Comparison of ENCODE assay signal across 10 cellular contexts in genomic region chr3:114384558-114384903, GRCh38.
DNase-seq lines count a peak whose midpoint lies in the region; ATAC-seq and TF ChIP-seq lines count a peak whose summit lies in the region.
"Had no signal": no experiment of that assay in that cellular context is flagged by ENCODE, and none has a peak within 500 bp of the region (broad histone marks: within the 10 kb centered on the region; RNA-seq: fewer than 3 reads in every experiment).

No MANE protein-coding gene starts in this region.

- peak; percentile 3 for ATAC-seq in HG02678 (IDR thresholded peaks at IDR 0.05; ENCODE audit: unreplicated experiment)
- ATAC-seq in activated T-helper 17 cell treated with anti-CD3 and anti-CD28 coated beads, Interleukin-2, amount 50 U/mL, for 72 hours (replicated peaks): peak; percentile 3

- H3K36me3 ChIP-seq in left ventricle myocardium inferior: peaks cover 26% of the 10 kb centered on the region
- peaks cover 0 to 30% (median 25%) of the 10 kb centered on the region in 4 donors for H3K36me3 ChIP-seq in stomach

- DNase-seq in left ventricle myocardium inferior: no peak
- no peak for DNase-seq in stomach
- no peak for DNase-seq in NCI-H82 (lab: John Stamatoyannopoulos, UW)
- no peak for DNase-seq in activated T-helper 1 cell treated with anti-CD3 and anti-CD28 coated beads, Interleukin-12 subunit alpha, Interleukin-12 subunit beta, Interleukin-2, Interleukin-4 antibody, amounts not matched to agents 30 ng/mL and 10 ng/mL and 1 ng/mL, durations not matched to agents 14 hours and 24 hours and 36 hours (ENCODE audit: low spot score)
- DNase-seq in medulla oblongata (ENCODE audit: extremely low spot score): no peak

- H3K4me3 ChIP-seq in left ventricle myocardium inferior: peak overlapping the region; percentile 60
- H3K4me3 ChIP-seq in stomach: peak overlapping the region; percentile 35 to 53 (median 38)
- H3K4me3 ChIP-seq: GM12878 had no signal

- H3K4me1 Mint-ChIP-seq in activated T-helper 17 cell treated with anti-CD3 and anti-CD28 coated beads, Interleukin-2, amount 50 U/mL, for 72 hours: peaks cover 11% of the 10 kb centered on the region
- H3K4me1 Mint-ChIP-seq in activated T-helper 1 cell treated with anti-CD3 and anti-CD28 coated beads, Interleukin-12 subunit alpha, Interleukin-12 subunit beta, Interleukin-2, Interleukin-4 antibody, amounts not matched to agents 30 ng/mL and 10 ng/mL and 1 ng/mL, durations not matched to agents 14 hours and 24 hours and 36 hours (ENCODE audit: low read depth): peaks cover 11% of the 10 kb centered on the region

- H3K27ac ChIP-seq in left ventricle myocardium inferior (replicated peaks) (peak overlapping the region; percentile 83), stomach (peak overlapping the region; percentile 21 to 84 (median 80))
- H3K27ac ChIP-seq: foreskin keratinocyte had no signal

- peaks cover 18% of the 10 kb centered on the region for H3K36me3 Mint-ChIP-seq in activated T-helper 17 cell treated with anti-CD3 and anti-CD28 coated beads, Interleukin-2, amount 50 U/mL, for 72 hours (ENCODE audit: low read depth)
- no peaks in the 10 kb centered on the region for H3K36me3 Mint-ChIP-seq in activated T-helper 1 cell treated with anti-CD3 and anti-CD28 coated beads, Interleukin-12 subunit alpha, Interleukin-12 subunit beta, Interleukin-2, Interleukin-4 antibody, amounts not matched to agents 30 ng/mL and 10 ng/mL and 1 ng/mL, durations not matched to agents 14 hours and 24 hours and 36 hours (ENCODE audit: low read depth)

- TF ChIP-seq CTCF in left ventricle myocardium inferior (IDR thresholded peaks at IDR 0.05; ENCODE audit: borderline replicate concordance) (no peak), stomach (IDR thresholded peaks at IDR 0.05) (no peak)

- H3K9me3 ChIP-seq in left ventricle myocardium inferior (replicated peaks): no peaks in the 10 kb centered on the region
- no peaks in the 10 kb centered on the region for H3K9me3 ChIP-seq in stomach

- WGBS in stomach, 5 donors: 46 to 62% (median 55%) methylated on average over 4 of the region's 4 CpGs

- H3K27ac Mint-ChIP-seq in activated T-helper 17 cell treated with anti-CD3 and anti-CD28 coated beads, Interleukin-2, amount 50 U/mL, for 72 hours: no peak overlapping the region
- no peak overlapping the region for H3K27ac Mint-ChIP-seq in activated T-helper 1 cell treated with anti-CD3 and anti-CD28 coated beads, Interleukin-12 subunit alpha, Interleukin-12 subunit beta, Interleukin-2, Interleukin-4 antibody, amounts not matched to agents 30 ng/mL and 10 ng/mL and 1 ng/mL, durations not matched to agents 14 hours and 24 hours and 36 hours

- H3K4me1 ChIP-seq in left ventricle myocardium inferior (peaks cover 53% of the 10 kb centered on the region), stomach (peaks cover 6 to 30% (median 17%) of the 10 kb centered on the region in 4 donors)

- H3K27me3 ChIP-seq in left ventricle myocardium inferior (ENCODE audit: low read depth) (no peaks in the 10 kb centered on the region), stomach (no peaks in the 10 kb centered on the region)
- H3K27me3 ChIP-seq: foreskin keratinocyte had no signal

- H3K4me3 Mint-ChIP-seq in activated T-helper 17 cell treated with anti-CD3 and anti-CD28 coated beads, Interleukin-2, amount 50 U/mL, for 72 hours: no peak overlapping the region
- no peak overlapping the region for H3K4me3 Mint-ChIP-seq in activated T-helper 1 cell treated with anti-CD3 and anti-CD28 coated beads, Interleukin-12 subunit alpha, Interleukin-12 subunit beta, Interleukin-2, Interleukin-4 antibody, amounts not matched to agents 30 ng/mL and 10 ng/mL and 1 ng/mL, durations not matched to agents 14 hours and 24 hours and 36 hours

- no peaks in the 10 kb centered on the region for H3K27me3 Mint-ChIP-seq in activated T-helper 17 cell treated with anti-CD3 and anti-CD28 coated beads, Interleukin-2, amount 50 U/mL, for 72 hours
- H3K27me3 Mint-ChIP-seq in activated T-helper 1 cell treated with anti-CD3 and anti-CD28 coated beads, Interleukin-12 subunit alpha, Interleukin-12 subunit beta, Interleukin-2, Interleukin-4 antibody, amounts not matched to agents 30 ng/mL and 10 ng/mL and 1 ng/mL, durations not matched to agents 14 hours and 24 hours and 36 hours (ENCODE audit: insufficient read depth): peaks cover 3% of the 10 kb centered on the region
- H3K27me3 Mint-ChIP-seq: stimulated activated naive CD8-positive, alpha-beta T cell treated with anti-CD3 and anti-CD28 coated beads, Interleukin-15, amount 100 ng/mL, for 72 hours had no signal

- intact Hi-C loops in left ventricle myocardium inferior (cut with micrococcal nuclease): loop anchor here (10.0 kb wide), 1 partner anchor 440 kb away; no protein-coding TSS in a partner anchor
- intact Hi-C loops in stomach (cut with DNase I; ENCODE audit: low total_unique reads): loop anchor here (10.0 kb wide), 1 partner anchor 780 kb away; no protein-coding TSS in a partner anchor
- intact Hi-C loops in activated T-helper 1 cell treated with anti-CD3 and anti-CD28 coated beads, Interleukin-12 subunit alpha, Interleukin-12 subunit beta, Interleukin-2, Interleukin-4 antibody, amounts not matched to agents 30 ng/mL and 10 ng/mL and 1 ng/mL, durations not matched to agents 14 hours and 24 hours and 36 hours (cut with micrococcal nuclease): loop anchor here (1.0 kb wide), 1 partner anchor 34 kb away; no protein-coding TSS in a partner anchor

- no peak for TF ChIP-seq POLR2A in stomach (IDR thresholded peaks at IDR 0.05)

- H3K9me3 Mint-ChIP-seq in activated T-helper 17 cell treated with anti-CD3 and anti-CD28 coated beads, Interleukin-2, amount 50 U/mL, for 72 hours: no peaks in the 10 kb centered on the region
- no peaks in the 10 kb centered on the region for H3K9me3 Mint-ChIP-seq in activated T-helper 1 cell treated with anti-CD3 and anti-CD28 coated beads, Interleukin-12 subunit alpha, Interleukin-12 subunit beta, Interleukin-2, Interleukin-4 antibody, amounts not matched to agents 30 ng/mL and 10 ng/mL and 1 ng/mL, durations not matched to agents 14 hours and 24 hours and 36 hours
- H3K9me3 Mint-ChIP-seq: stimulated activated naive CD8-positive, alpha-beta T cell treated with anti-CD3 and anti-CD28 coated beads, Interleukin-15, amount 100 ng/mL, for 72 hours had no signal

- no peak for TF ChIP-seq EP300 in stomach (IDR thresholded peaks at IDR 0.05)
